8 cellular contexts compared by ENCODE assay signal in the genomic region with DNA sequence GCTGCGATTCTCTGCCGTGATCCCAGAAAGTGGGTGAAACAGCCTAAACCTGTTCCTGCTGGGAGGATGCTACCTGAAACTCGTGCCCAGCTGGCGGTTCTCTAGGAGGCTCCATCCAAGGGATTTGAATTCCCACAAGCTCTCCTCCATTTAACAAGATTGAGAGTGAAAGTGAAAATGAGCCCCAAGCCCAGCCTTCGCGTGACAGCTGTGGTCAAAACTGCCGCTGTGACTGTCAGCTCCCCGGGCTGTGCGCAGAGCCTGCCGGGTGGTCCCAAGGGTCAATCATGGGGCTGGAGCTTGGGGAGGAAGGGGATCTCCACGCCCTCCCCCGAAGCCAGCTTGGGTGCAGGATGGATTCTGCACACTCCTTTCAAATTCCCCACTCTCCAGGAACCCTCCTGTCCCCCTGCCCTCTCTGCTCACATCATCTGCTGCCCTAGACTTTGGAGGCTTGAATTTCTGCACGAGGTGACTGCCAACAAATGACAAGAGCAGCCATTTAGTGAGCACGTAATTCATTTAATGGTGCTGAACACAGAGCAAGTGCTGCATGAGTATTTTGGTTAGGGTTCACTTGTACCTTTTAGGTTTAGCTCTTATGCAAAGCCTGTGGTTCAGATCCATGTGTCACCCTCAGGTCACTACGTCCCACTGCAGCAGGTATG. TPM values are rescaled to one million over a fixed set of nuclear protein-coding genes. Genes with fewer than 3 reads are reported as not detected.
A peak's percentile ranks its signal among the peaks of the same experiment; 100 is the strongest.
DNase-seq lines count a peak whose midpoint lies in the region; ATAC-seq, FAIRE-seq and TF ChIP-seq lines count a peak whose summit lies in the region.

No MANE protein-coding gene starts in this region.

- H3K27me3 Mint-ChIP-seq in glutamatergic neuron (ENCODE audit: unreplicated experiment) = peaks cover 21% of the 10 kb centered on the region
- peaks cover 23% of the 10 kb centered on the region for H3K27me3 Mint-ChIP-seq in chondrocyte (ENCODE audit: low read depth)

- FAIRE-seq in GM19239 (lab: Jason Lieb, UNC) = peak; percentile 97

- peak overlapping the region; percentile 18; the same call in 1 of the 2 replicates for H3K4me3 ChIP-seq in WI38 (ENCODE audit: low read depth, low read length)

- H3K4me1 Mint-ChIP-seq in glutamatergic neuron (ENCODE audit: low read depth, unreplicated experiment) = peaks cover 54% of the 10 kb centered on the region
- peaks cover 17% of the 10 kb centered on the region for H3K4me1 Mint-ChIP-seq in chondrocyte (ENCODE audit: low read depth)

- peaks cover 5% of the 10 kb centered on the region for H3K36me3 Mint-ChIP-seq in glutamatergic neuron (ENCODE audit: unreplicated experiment)
- H3K36me3 Mint-ChIP-seq in chondrocyte (ENCODE audit: low read depth) = no peaks in the 10 kb centered on the region

- peak; percentile 65 for DNase-seq in CD1c-positive myeloid dendritic cell (ENCODE audit: extremely low spot score)
- no peak for DNase-seq in GM19239 (ENCODE audit: insufficient read length, low spot score)
- DNase-seq in glutamatergic neuron = peak; percentile 80
- DNase-seq in stimulated activated naive CD8-positive, alpha-beta T cell treated with anti-CD3 and anti-CD28 coated beads, Interleukin-15, Interleukin-2, amounts not matched to agents 100 U/mL and 50 U/mL, for 24 hours = peak; percentile 73
- DNase-seq in SHP77 treated with DMSO at 0.1 percent for 48 hours (lab: John Stamatoyannopoulos, UW) = no peak
- DNase-seq in chondrocyte (ENCODE audit: low spot score) = no peak

- H3K27ac Mint-ChIP-seq in glutamatergic neuron (ENCODE audit: unreplicated experiment) = peak overlapping the region; percentile 94
- H3K27ac Mint-ChIP-seq in chondrocyte (ENCODE audit: unreplicated experiment) = no peak overlapping the region

- peaks cover 34% of the 10 kb centered on the region for H3K9me3 Mint-ChIP-seq in glutamatergic neuron (ENCODE audit: unreplicated experiment)
- no peaks in the 10 kb centered on the region for H3K9me3 Mint-ChIP-seq in chondrocyte (ENCODE audit: low read depth)

- ATAC-seq in HG03378 (IDR thresholded peaks at IDR 0.05; ENCODE audit: unreplicated experiment) = peak; percentile 28
- ATAC-seq in stimulated activated naive CD8-positive, alpha-beta T cell treated with anti-CD3 and anti-CD28 coated beads, Interleukin-15, Interleukin-2, amounts not matched to agents 100 U/mL and 50 U/mL, for 24 hours = peak; percentile 74

- TF ChIP-seq CTCF in WI38 (IDR thresholded peaks at IDR 0.05; ENCODE audit: low read depth, low read length) = no peak
- no peak for TF ChIP-seq CTCF in glutamatergic neuron (IDR thresholded peaks at IDR 0.05; ENCODE audit: partially characterized antibody, unreplicated experiment)
- no peak for TF ChIP-seq CTCF in chondrocyte (IDR thresholded peaks at IDR 0.05)

- H3K4me3 Mint-ChIP-seq in glutamatergic neuron (ENCODE audit: unreplicated experiment) = peak overlapping the region; percentile 78
- H3K4me3 Mint-ChIP-seq in chondrocyte (ENCODE audit: unreplicated experiment) = no peak overlapping the region

RNA-seq across cellular contexts. Expression of a gene that starts 5.3 kb away (rescaled TPM):
- total RNA-seq in glutamatergic neuron (ENCODE audit: unreplicated experiment) (16.6 TPM), chondrocyte (0.67 to 1.2 TPM in 2 of 3 replicates, not detected in the other)

RNA-seq across cellular contexts. Expression of a gene that starts 26.0 kb away (rescaled TPM):
- total RNA-seq in glutamatergic neuron (ENCODE audit: unreplicated experiment) (not detected), chondrocyte (not detected in 3 replicates)

RNA-seq across cellular contexts. Expression of a gene that starts 44.0 kb away (rescaled TPM):
- not detected for total RNA-seq in glutamatergic neuron (ENCODE audit: unreplicated experiment)
- not detected in 3 replicates for total RNA-seq in chondrocyte

RNA-seq across cellular contexts. Expression of a gene that starts 55.0 kb away (rescaled TPM):
- total RNA-seq in glutamatergic neuron (ENCODE audit: unreplicated experiment) (5.5 TPM), chondrocyte (0.99 to 2.1 TPM (median 1.9 TPM) in 3 replicates)

Comparison
In these comparisons a context has a peak if more than half of its experiments do, and no peak if none do; other contexts are left out.
1. DNase-seq: peak in CD1c-positive myeloid dendritic cell (single experiment), glutamatergic neuron (single experiment) and stimulated activated naive CD8-positive, alpha-beta T cell treated with anti-CD3 and anti-CD28 coated beads, Interleukin-15, Interleukin-2, amounts not matched to agents 100 U/mL and 50 U/mL, for 24 hours (single experiment); none in GM19239 (single experiment), SHP77 treated with DMSO at 0.1 percent for 48 hours (single experiment) and chondrocyte (single experiment).